In the genomic region with DNA sequence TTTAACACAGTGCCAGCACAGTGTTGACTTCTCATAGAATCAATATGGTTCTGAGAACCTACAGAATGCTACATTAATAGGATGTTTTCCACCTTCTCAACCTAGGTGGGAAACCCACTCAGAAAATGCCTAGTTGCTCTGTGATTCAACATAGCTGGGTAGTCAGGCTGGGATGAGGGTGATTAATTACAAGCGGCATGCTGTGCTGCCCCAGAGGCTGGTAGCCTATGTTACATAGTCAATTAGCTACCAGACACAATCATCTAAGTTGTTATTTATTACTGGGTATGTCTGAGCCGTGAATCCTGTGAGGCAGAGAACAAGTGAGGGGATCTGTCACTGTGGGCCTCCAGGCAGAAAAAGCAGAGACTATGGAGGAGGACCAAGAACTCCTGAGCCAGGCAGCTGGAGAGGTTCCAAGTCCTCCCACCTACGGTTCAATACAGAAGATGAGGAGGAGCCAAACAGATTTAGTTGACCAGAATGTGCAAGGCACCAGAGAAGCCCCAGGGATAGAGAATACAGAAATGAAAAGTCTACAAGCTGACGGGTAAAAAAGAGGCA, we compare ENCODE assay signal across 24 cellular contexts.
"Had no signal": no experiment of that assay in that cellular context is flagged by ENCODE, and none has a peak within 500 bp of the region (broad histone marks: within the 10 kb centered on the region; RNA-seq: fewer than 3 reads in every experiment).

No MANE protein-coding gene starts in this region.

- DNase-seq: activated CD4-positive, alpha-beta memory T cell treated with anti-CD3 and anti-CD28 coated beads for 36 hours; activated CD4-positive, alpha-beta T cell treated with anti-CD3 and anti-CD28 coated beads for 4 hours; activated CD4-positive, CD25-positive, alpha-beta regulatory T cell; activated effector memory CD4-positive, alpha-beta T cell treated with anti-CD3 and anti-CD28 coated beads, Interleukin-2, amount 50 U/mL, for 16 hours; activated naive CD4-positive, alpha-beta T cell treated with anti-CD3 and anti-CD28 coated beads, Interleukin-2, amount 10 ng/mL, durations not matched to agents 7 days and 5 days; body of pancreas; effector CD4-positive, alpha-beta T cell; erythroblast; foreskin fibroblast; kidney; left ventricle myocardium inferior; mammary epithelial cell; midbrain; natural killer cell; right cardiac atrium; stimulated activated CD4-positive, alpha-beta T cell treated with anti-CD3 and anti-CD28 coated beads, Interleukin-4, amount 100 ng/mL, for 4 hours; stomach; T-helper 17 cell; uterus had no signal

- FAIRE-seq: endometrium, kidney had no signal

- H3K9me3 Mint-ChIP-seq: activated CD4-positive, alpha-beta memory T cell treated with anti-CD3 and anti-CD28 coated beads for 36 hours; activated naive CD4-positive, alpha-beta T cell treated with anti-CD3 and anti-CD28 coated beads, Interleukin-2, amount 10 ng/mL, durations not matched to agents 7 days and 5 days had no signal

- ATAC-seq: body of pancreas, natural killer cell, right cardiac atrium, T-helper 17 cell had no signal

- H3K36me3 Mint-ChIP-seq: activated CD4-positive, alpha-beta memory T cell treated with anti-CD3 and anti-CD28 coated beads for 36 hours; activated naive CD4-positive, alpha-beta T cell treated with anti-CD3 and anti-CD28 coated beads, Interleukin-2, amount 10 ng/mL, durations not matched to agents 7 days and 5 days; natural killer cell had no signal

- H3K27ac Mint-ChIP-seq: activated CD4-positive, alpha-beta memory T cell treated with anti-CD3 and anti-CD28 coated beads for 36 hours; activated naive CD4-positive, alpha-beta T cell treated with anti-CD3 and anti-CD28 coated beads, Interleukin-2, amount 10 ng/mL, durations not matched to agents 7 days and 5 days; dendritic cell treated with granulocyte-macrophage colony-stimulating factor and Interleukin-4, amounts not matched to agents 40 ng/mL and 50 ng/mL, for 4 days; natural killer cell; progenitor cell of endocrine pancreas; T-helper 17 cell had no signal

- H3K4me3 Mint-ChIP-seq: activated CD4-positive, alpha-beta memory T cell treated with anti-CD3 and anti-CD28 coated beads for 36 hours; activated naive CD4-positive, alpha-beta T cell treated with anti-CD3 and anti-CD28 coated beads, Interleukin-2, amount 10 ng/mL, durations not matched to agents 7 days and 5 days; dendritic cell treated with granulocyte-macrophage colony-stimulating factor and Interleukin-4, amounts not matched to agents 40 ng/mL and 50 ng/mL, for 4 days; natural killer cell; T-helper 17 cell had no signal

- H3K9me3 ChIP-seq: body of pancreas, left ventricle myocardium inferior, stomach, suprapubic skin, tibial nerve, uterus had no signal

- H3K27me3 ChIP-seq: body of pancreas, stomach, suprapubic skin, tibial nerve, uterus had no signal

- H3K27ac ChIP-seq: body of pancreas, left ventricle myocardium inferior, stomach, suprapubic skin, tibial nerve, uterus had no signal

- H3K4me1 Mint-ChIP-seq: activated naive CD4-positive, alpha-beta T cell treated with anti-CD3 and anti-CD28 coated beads, Interleukin-2, amount 10 ng/mL, durations not matched to agents 7 days and 5 days; natural killer cell; T-helper 17 cell had no signal

- H3K27me3 Mint-ChIP-seq: activated naive CD4-positive, alpha-beta T cell treated with anti-CD3 and anti-CD28 coated beads, Interleukin-2, amount 10 ng/mL, durations not matched to agents 7 days and 5 days; dendritic cell treated with granulocyte-macrophage colony-stimulating factor and Interleukin-4, amounts not matched to agents 40 ng/mL and 50 ng/mL, for 4 days; T-helper 17 cell had no signal

- H3K36me3 ChIP-seq: left ventricle myocardium inferior, stomach, suprapubic skin, tibial nerve, uterus had no signal

- H3K4me3 ChIP-seq: body of pancreas, left ventricle myocardium inferior, stomach, suprapubic skin, tibial nerve, uterus had no signal

- H3K4me1 ChIP-seq: body of pancreas, left ventricle myocardium inferior, suprapubic skin, tibial nerve, uterus had no signal
